Comparison of ENCODE assay signal across 10 cellular contexts in the genomic region with DNA sequence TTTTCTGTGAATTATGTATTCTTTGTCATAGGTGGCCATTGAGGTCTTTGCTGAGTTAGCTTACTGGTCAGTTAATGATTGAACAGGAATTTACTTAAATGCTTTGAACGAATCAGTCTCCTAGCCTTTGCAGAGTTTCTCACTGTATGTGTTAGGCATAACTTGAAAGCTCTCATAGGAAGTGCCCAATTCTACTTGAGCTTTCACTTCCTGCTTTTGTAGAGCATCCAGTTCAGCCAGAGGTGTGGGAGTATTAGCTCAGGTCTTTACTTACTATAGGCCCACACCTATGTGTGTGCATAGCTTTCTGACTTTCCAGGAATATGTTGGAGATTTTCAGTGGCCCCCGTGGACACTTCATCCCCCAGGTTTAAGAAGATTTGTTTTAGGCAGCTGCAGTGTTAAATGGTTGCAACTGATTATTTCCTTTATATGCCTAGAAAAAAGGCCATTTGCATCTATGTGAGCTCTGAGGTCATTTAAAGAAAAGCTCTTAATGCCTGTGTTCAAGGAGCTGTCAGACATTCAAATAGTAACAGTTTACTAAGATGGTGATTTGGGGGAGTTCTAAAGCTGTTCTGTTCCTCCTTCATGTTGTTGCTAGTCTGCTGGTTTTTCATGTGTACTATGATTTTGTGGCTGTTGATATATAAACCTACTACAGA.
A peak's percentile ranks its signal among the peaks of the same experiment; 100 is the strongest.
DNase-seq lines count a peak whose midpoint lies in the region; ATAC-seq and TF ChIP-seq lines count a peak whose summit lies in the region.
"Had no signal": no experiment of that assay in that cellular context is flagged by ENCODE, and none has a peak within 500 bp of the region (broad histone marks: within the 10 kb centered on the region; RNA-seq: fewer than 3 reads in every experiment).

No MANE protein-coding gene starts in this region.

- H3K4me3 Mint-ChIP-seq in activated naive CD4-positive, alpha-beta T cell treated with anti-CD3 and anti-CD28 coated beads for 36 hours = no peak overlapping the region

- no peak overlapping the region for H3K4me2 ChIP-seq in DND-41 (ENCODE audit: insufficient read depth, low read length)

- no peaks in the 10 kb centered on the region for H3K9me3 ChIP-seq in DND-41 (ENCODE audit: insufficient read depth, low read length, severe bottlenecking)

- intact Hi-C loops in activated naive CD4-positive, alpha-beta T cell treated with anti-CD3 and anti-CD28 coated beads for 36 hours (cut with micrococcal nuclease) = loop anchor here (5.0 kb wide), 1 partner anchor 49 kb away; no protein-coding TSS in a partner anchor

- CTCF ChIA-PET in activated naive CD4-positive, alpha-beta T cell treated with anti-CD3 and anti-CD28 coated beads for 36 hours (lab: Charles Lee) = no interaction called here

- DNase-seq in DND-41 (no peak), GM20000 (ENCODE audit: low spot score) (peak; percentile 72), epithelial cell of esophagus (ENCODE audit: low read depth) (peak; percentile 12), foreskin melanocyte (no peak)
- DNase-seq in activated CD4-positive, alpha-beta T cell treated with anti-CD3 and anti-CD28 coated beads, Interleukin-2, amount 50 U/mL, for 48 hours = no peak
- no peak for DNase-seq in activated naive CD4-positive, alpha-beta T cell treated with anti-CD3 and anti-CD28 coated beads for 36 hours
- no peak for DNase-seq in activated naive CD4-positive, alpha-beta T cell treated with anti-CD3 and anti-CD28 coated beads, Interleukin-2, amount 50 U/mL, for 16 hours
- DNase-seq: effector memory CD4-positive, alpha-beta T cell had no signal

- H3K79me2 ChIP-seq in DND-41 (ENCODE audit: insufficient read depth, low read length) = no peaks in the 10 kb centered on the region; the same call in 1 of the 2 replicates

- H3K27ac Mint-ChIP-seq in activated naive CD4-positive, alpha-beta T cell treated with anti-CD3 and anti-CD28 coated beads for 36 hours = no peak overlapping the region

- H3K36me3 ChIP-seq in DND-41 (ENCODE audit: insufficient read depth, low read length) = peaks cover 19% of the 10 kb centered on the region; the same call in 1 of the 2 replicates

- no peaks in the 10 kb centered on the region for H3K27me3 Mint-ChIP-seq in activated naive CD4-positive, alpha-beta T cell treated with anti-CD3 and anti-CD28 coated beads for 36 hours (ENCODE audit: low read depth)

- no peak overlapping the region for H3K9ac ChIP-seq in DND-41 (ENCODE audit: low read depth, low read length)

- peaks cover 11% of the 10 kb centered on the region for H3K4me1 Mint-ChIP-seq in activated naive CD4-positive, alpha-beta T cell treated with anti-CD3 and anti-CD28 coated beads for 36 hours (ENCODE audit: low read depth)

- ATAC-seq in DND-41 (ENCODE audit: insufficient read depth, low read depth) (peak; percentile 71), HG03432 (IDR thresholded peaks at IDR 0.05; ENCODE audit: unreplicated experiment) (peak; percentile 100)

- peaks cover 26% of the 10 kb centered on the region for H3K36me3 Mint-ChIP-seq in activated naive CD4-positive, alpha-beta T cell treated with anti-CD3 and anti-CD28 coated beads for 36 hours (ENCODE audit: low read depth)

- H3K27ac ChIP-seq in DND-41 (ENCODE audit: low read length) = no peak overlapping the region
- H3K27ac ChIP-seq: SK-N-MC had no signal

- H4K20me1 ChIP-seq in DND-41 (ENCODE audit: insufficient read depth, low read length) = no peaks in the 10 kb centered on the region

- no peaks in the 10 kb centered on the region for H3K9me3 Mint-ChIP-seq in activated naive CD4-positive, alpha-beta T cell treated with anti-CD3 and anti-CD28 coated beads for 36 hours

- no peaks in the 10 kb centered on the region for H3K27me3 ChIP-seq in DND-41 (ENCODE audit: insufficient read depth, low read length, poor library complexity)

- H2AFZ ChIP-seq in DND-41 (ENCODE audit: low read depth, low read length) = no peak overlapping the region

- no peak overlapping the region for H3K4me3 ChIP-seq in DND-41 (ENCODE audit: low read depth in 1 of 2, low read length in 2 of 2)
- no peak overlapping the region for H3K4me3 ChIP-seq in epithelial cell of esophagus (ENCODE audit: low read length)
- H3K4me3 ChIP-seq: SK-N-MC had no signal

- no peaks in the 10 kb centered on the region for H3K4me1 ChIP-seq in DND-41 (ENCODE audit: insufficient read depth, low read length)

- TF ChIP-seq CTCF in DND-41 (IDR thresholded peaks at IDR 0.05; ENCODE audit: borderline replicate concordance, extremely low read depth, low read length, poor library complexity, severe bottlenecking) (no peak), GM20000 (IDR thresholded peaks at IDR 0.05; ENCODE audit: extremely low read depth, missing control alignments) (no peak), epithelial cell of esophagus (IDR thresholded peaks at IDR 0.05; ENCODE audit: insufficient read depth, low read depth, low read length, missing control alignments) (no peak)

Comparison
In these comparisons a context has a peak if more than half of its experiments do, and no peak if none do; other contexts are left out.
1. DNase-seq: peak in GM20000 (single experiment) and epithelial cell of esophagus (single experiment); none in DND-41 (single experiment), activated CD4-positive, alpha-beta T cell treated with anti-CD3 and anti-CD28 coated beads, Interleukin-2, amount 50 U/mL, for 48 hours (0 of 2), foreskin melanocyte (single experiment), activated naive CD4-positive, alpha-beta T cell treated with anti-CD3 and anti-CD28 coated beads for 36 hours (single experiment) and activated naive CD4-positive, alpha-beta T cell treated with anti-CD3 and anti-CD28 coated beads, Interleukin-2, amount 50 U/mL, for 16 hours (single experiment).